Comparison of ENCODE assay signal across 6 cellular contexts in the genomic region with DNA sequence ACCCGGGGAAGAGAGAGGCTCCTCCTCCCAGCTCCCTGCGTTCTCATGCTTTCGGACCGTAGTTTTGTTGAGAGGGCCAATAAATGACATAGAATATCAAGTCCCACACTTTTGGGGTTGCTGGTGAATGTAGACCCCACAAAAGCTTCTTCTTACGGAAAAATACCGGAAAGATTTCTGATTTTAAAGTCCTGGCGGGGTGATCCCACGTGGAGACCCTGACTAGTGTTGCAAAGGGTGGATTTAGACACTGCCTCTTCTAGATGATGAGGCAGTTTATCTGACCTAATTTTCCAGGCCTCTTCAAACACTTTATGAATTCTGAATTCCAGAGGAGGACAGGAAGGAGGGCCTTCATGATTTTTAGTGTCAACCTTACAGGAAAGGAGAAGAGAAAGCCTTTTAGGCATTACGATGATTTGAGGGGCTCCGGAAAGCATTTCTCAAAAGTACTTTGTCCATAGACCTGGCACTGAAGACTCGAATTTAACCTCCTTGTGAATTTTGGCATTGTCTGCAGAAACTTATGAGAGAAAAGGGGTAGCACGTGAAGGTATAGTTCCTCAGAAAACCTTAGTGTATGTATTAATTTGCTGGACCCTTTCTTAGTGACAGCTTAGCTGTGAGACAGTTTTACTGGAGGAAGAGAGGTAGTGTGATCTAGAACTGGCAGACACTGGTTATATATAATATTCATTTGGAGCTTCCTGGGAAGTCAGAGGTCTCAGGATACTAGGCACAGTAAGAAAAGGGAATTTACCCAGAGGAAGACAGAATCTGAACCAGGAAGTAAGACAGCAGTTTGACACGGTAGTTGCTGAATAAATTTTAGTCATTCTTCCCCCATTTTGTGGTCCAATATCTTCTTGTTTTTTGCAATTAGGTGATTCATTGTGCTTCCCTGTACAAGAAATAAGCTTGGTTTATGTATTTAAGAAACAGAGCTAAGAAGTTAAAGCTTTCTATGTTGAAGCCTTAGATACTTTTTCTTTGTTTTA. TPM values are rescaled to one million over a fixed set of nuclear protein-coding genes. Genes with fewer than 3 reads are reported as not detected.
DNase-seq lines count a peak whose midpoint lies in the region; ATAC-seq lines count a peak whose summit lies in the region.

No MANE protein-coding gene starts in this region.

- no peak for DNase-seq in activated CD4-positive, alpha-beta T cell treated with anti-CD3 and anti-CD28 coated beads, Interleukin-2, amount 10 ng/mL, durations not matched to agents 7 days and 5 days
- DNase-seq in activated CD4-positive, alpha-beta T cell treated with anti-CD3 and anti-CD28 coated beads for 1 hour: no peak
- DNase-seq in NT2/D1 (ENCODE audit: low read depth, low spot score) (no peak), GM19240 (ENCODE audit: insufficient read length, low spot score) (no peak)
- DNase-seq in stimulated activated naive B cell treated with anti-CD40 and anti-IgM and Interleukin-4, amounts not matched to agents 10 μg/mL and 1 μg/mL and 100 μg/mL, for 72 hours: no peak

- peak overlapping the region; percentile 97 for H3K27ac Mint-ChIP-seq in activated CD4-positive, alpha-beta T cell treated with anti-CD3 and anti-CD28 coated beads, Interleukin-2, amount 10 ng/mL, durations not matched to agents 7 days and 5 days
- peak overlapping the region; percentile 93 for H3K27ac Mint-ChIP-seq in stimulated activated naive B cell treated with anti-CD40 and anti-IgM and Interleukin-4, amounts not matched to agents 10 μg/mL and 1 μg/mL and 100 μg/mL, for 72 hours

- H3K27ac ChIP-seq in esophagus (ENCODE audit: low read depth in 2 of 2, low read length in 1 of 2): peak overlapping the region; percentile 90 to 100

- H3K4me3 ChIP-seq in NT2/D1 (ENCODE audit: insufficient read length, low read depth) (peak overlapping the region; percentile 77), esophagus (ENCODE audit: low read depth in 1 of 2, low read length in 2 of 2) (peak overlapping the region; percentile 70 to 89)

- H3K36me3 ChIP-seq in NT2/D1 (ENCODE audit: insufficient read depth, insufficient read length, low read length): peaks cover 19% of the 10 kb centered on the region
- H3K36me3 ChIP-seq in esophagus (ENCODE audit: control insufficient read depth in 2 of 2, insufficient read depth in 2 of 2, low read length in 1 of 2): peaks cover 0 to 4% of the 10 kb centered on the region in 2 donors

- H3K27me3 Mint-ChIP-seq in activated CD4-positive, alpha-beta T cell treated with anti-CD3 and anti-CD28 coated beads, Interleukin-2, amount 10 ng/mL, durations not matched to agents 7 days and 5 days: no peaks in the 10 kb centered on the region
- H3K27me3 Mint-ChIP-seq in stimulated activated naive B cell treated with anti-CD40 and anti-IgM and Interleukin-4, amounts not matched to agents 10 μg/mL and 1 μg/mL and 100 μg/mL, for 72 hours: no peaks in the 10 kb centered on the region

- no peaks in the 10 kb centered on the region for H3K9me3 Mint-ChIP-seq in activated CD4-positive, alpha-beta T cell treated with anti-CD3 and anti-CD28 coated beads, Interleukin-2, amount 10 ng/mL, durations not matched to agents 7 days and 5 days
- no peaks in the 10 kb centered on the region for H3K9me3 Mint-ChIP-seq in stimulated activated naive B cell treated with anti-CD40 and anti-IgM and Interleukin-4, amounts not matched to agents 10 μg/mL and 1 μg/mL and 100 μg/mL, for 72 hours

- POLR2A ChIA-PET in activated CD4-positive, alpha-beta T cell treated with anti-CD3 and anti-CD28 coated beads, Interleukin-2, amount 10 ng/mL, durations not matched to agents 7 days and 5 days (lab: Charles Lee): interaction anchor here (1.6 kb wide), 1 partner anchor 9 kb away, joined by 8 read pairs; no protein-coding TSS in a partner anchor

- H3K27me3 ChIP-seq in NT2/D1 (ENCODE audit: insufficient read depth, insufficient read length): no peaks in the 10 kb centered on the region
- H3K27me3 ChIP-seq in esophagus (ENCODE audit: control insufficient read depth in 1 of 2, insufficient read depth in 2 of 2, low read length in 2 of 2): no peaks in the 10 kb centered on the region

- H3K4me1 ChIP-seq in NT2/D1 (ENCODE audit: insufficient read depth, insufficient read length): no peaks in the 10 kb centered on the region
- H3K4me1 ChIP-seq in esophagus (ENCODE audit: control insufficient read depth in 2 of 2, insufficient read depth in 2 of 2, low read length in 1 of 2): no peaks in the 10 kb centered on the region

- H3K9ac ChIP-seq in NT2/D1 (ENCODE audit: insufficient read length, low read depth): peak overlapping the region; percentile 82

- peak overlapping the region; percentile 80 for H3K4me3 Mint-ChIP-seq in activated CD4-positive, alpha-beta T cell treated with anti-CD3 and anti-CD28 coated beads, Interleukin-2, amount 10 ng/mL, durations not matched to agents 7 days and 5 days
- peak overlapping the region; percentile 92 to 96 for H3K4me3 Mint-ChIP-seq in stimulated activated naive B cell treated with anti-CD40 and anti-IgM and Interleukin-4, amounts not matched to agents 10 μg/mL and 1 μg/mL and 100 μg/mL, for 72 hours

- WGBS in esophagus, 2 donors: 2% methylated on average over 13 of the region's 13 CpGs

- peaks cover 40% of the 10 kb centered on the region for H3K4me1 Mint-ChIP-seq in activated CD4-positive, alpha-beta T cell treated with anti-CD3 and anti-CD28 coated beads, Interleukin-2, amount 10 ng/mL, durations not matched to agents 7 days and 5 days
- peaks cover 11 to 25% of the 10 kb centered on the region in 2 donors for H3K4me1 Mint-ChIP-seq in stimulated activated naive B cell treated with anti-CD40 and anti-IgM and Interleukin-4, amounts not matched to agents 10 μg/mL and 1 μg/mL and 100 μg/mL, for 72 hours

- ATAC-seq in stimulated activated naive B cell treated with anti-CD40 and anti-IgM and Interleukin-4, amounts not matched to agents 10 μg/mL and 1 μg/mL and 100 μg/mL, for 72 hours (replicated peaks): peak; percentile 1 to 16

- H3K9me3 ChIP-seq in NT2/D1 (ENCODE audit: insufficient read depth, low read length): no peaks in the 10 kb centered on the region
- H3K9me3 ChIP-seq in esophagus (ENCODE audit: control insufficient read depth in 2 of 2, insufficient read depth in 1 of 2, low read depth in 1 of 2, low read length in 1 of 2): no peaks in the 10 kb centered on the region

- CTCF ChIA-PET in activated CD4-positive, alpha-beta T cell treated with anti-CD3 and anti-CD28 coated beads, Interleukin-2, amount 10 ng/mL, durations not matched to agents 7 days and 5 days (lab: Charles Lee): interaction anchor here (0.8 to 1.7 kb wide), 8 partner anchors 7 to 43 kb away, joined by 3 to 21 read pairs (median 4); partner anchors contain the start of gene TAF13

- H3K36me3 Mint-ChIP-seq in activated CD4-positive, alpha-beta T cell treated with anti-CD3 and anti-CD28 coated beads, Interleukin-2, amount 10 ng/mL, durations not matched to agents 7 days and 5 days (ENCODE audit: low read depth): peaks cover 34% of the 10 kb centered on the region
- peaks cover 13 to 20% of the 10 kb centered on the region in 2 donors for H3K36me3 Mint-ChIP-seq in stimulated activated naive B cell treated with anti-CD40 and anti-IgM and Interleukin-4, amounts not matched to agents 10 μg/mL and 1 μg/mL and 100 μg/mL, for 72 hours

RNA-seq across cellular contexts. Expression of gene TMEM167B, which starts 0.9 kb away (rescaled TPM):
- 10 to 100 TPM; 27.6 to 29.1 TPM for total RNA-seq in activated CD4-positive, alpha-beta T cell treated with anti-CD3 and anti-CD28 coated beads, Interleukin-2, amount 10 ng/mL, durations not matched to agents 7 days and 5 days
- polyA plus RNA-seq in esophagus: 10 to 100 TPM in 1 of 2 donors, 1 to 10 TPM in 1; 7.7 to 14.7 TPM

RNA-seq across cellular contexts. Expression of gene TAF13, which starts 15.7 kb away (rescaled TPM):
- 10 to 100 TPM; 16.0 to 17.5 TPM for total RNA-seq in activated CD4-positive, alpha-beta T cell treated with anti-CD3 and anti-CD28 coated beads, Interleukin-2, amount 10 ng/mL, durations not matched to agents 7 days and 5 days
- 10 to 100 TPM; 20.2 to 33.9 TPM for polyA plus RNA-seq in esophagus

RNA-seq across cellular contexts. Expression of gene ELAPOR1, which starts 22.4 kb away (rescaled TPM):
- 1 to 10 TPM; 6.3 TPM for total RNA-seq in activated CD4-positive, alpha-beta T cell treated with anti-CD3 and anti-CD28 coated beads, Interleukin-2, amount 10 ng/mL, durations not matched to agents 7 days and 5 days
- polyA plus RNA-seq in esophagus: under 1 TPM; 0.24 to 0.25 TPM

RNA-seq across cellular contexts. Expression of gene WDR47, which starts 49.6 kb away (rescaled TPM):
- 1 to 10 TPM; 8.2 to 8.8 TPM for total RNA-seq in activated CD4-positive, alpha-beta T cell treated with anti-CD3 and anti-CD28 coated beads, Interleukin-2, amount 10 ng/mL, durations not matched to agents 7 days and 5 days
- 1 to 10 TPM; 6.4 to 8.4 TPM for polyA plus RNA-seq in esophagus
